Comparison of ENCODE assay signal across 11 cellular contexts in the genomic region with DNA sequence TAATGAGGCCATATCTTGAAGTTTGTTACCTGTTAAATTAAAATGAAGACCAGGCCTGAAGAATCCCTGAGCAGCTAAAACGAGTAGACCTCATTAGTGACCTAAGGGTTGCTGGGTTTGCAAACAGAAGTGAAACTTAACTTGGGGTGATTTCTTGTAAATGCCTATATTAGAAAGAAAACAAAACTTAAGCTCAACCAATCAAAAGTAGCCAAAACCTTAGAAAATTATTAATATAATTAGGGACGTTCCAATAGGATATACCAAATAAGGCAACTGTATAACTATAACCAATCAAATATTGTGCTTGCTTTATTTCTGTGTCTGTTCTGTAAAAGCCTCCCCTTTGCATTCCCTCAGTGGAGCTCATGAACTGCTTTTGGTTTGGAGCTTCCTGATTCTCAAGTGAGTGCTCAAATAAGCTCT.
DNase-seq lines count a peak whose midpoint lies in the region; ATAC-seq and TF ChIP-seq lines count a peak whose summit lies in the region.
"Had no signal": no experiment of that assay in that cellular context is flagged by ENCODE, and none has a peak within 500 bp of the region (broad histone marks: within the 10 kb centered on the region; RNA-seq: fewer than 3 reads in every experiment).

No MANE protein-coding gene starts in this region.

- H3K36me3 ChIP-seq in spleen (no peaks in the 10 kb centered on the region), breast epithelium (no peaks in the 10 kb centered on the region)

- no peaks in the 10 kb centered on the region for H3K27me3 ChIP-seq in spleen (replicated peaks in 1 of 7)
- H3K27me3 ChIP-seq in breast epithelium = no peaks in the 10 kb centered on the region

- H3K4me1 ChIP-seq in spleen (peaks cover 3 to 39% (median 16%) of the 10 kb centered on the region in 6 donors), breast epithelium (no peaks in the 10 kb centered on the region)

- no peak for TF ChIP-seq CTCF in spleen (IDR thresholded peaks at IDR 0.05 in 8 of 11, conservative IDR thresholded peaks at IDR 0.05 in 3 of 11)
- no peak for TF ChIP-seq CTCF in breast epithelium (IDR thresholded peaks at IDR 0.05)

- intact Hi-C loops in spleen (cut with DNase I; ENCODE audit: low total_unique reads) (loop anchor here (10.0 kb wide), 1 partner anchor 536 kb away; no protein-coding TSS in a partner anchor), breast epithelium (cut with DNase I; ENCODE audit: low total_unique reads) (no loop called here)

- H3K4me3 ChIP-seq in spleen (no peak overlapping the region), breast epithelium (no peak overlapping the region)
- H3K4me3 ChIP-seq: GM23248 had no signal

- 8 to 28% (median 16%) methylated on average over 2 of the region's 2 CpGs for WGBS in spleen, 5 donors

- H3K9me3 ChIP-seq in spleen (no peaks in the 10 kb centered on the region), breast epithelium (no peaks in the 10 kb centered on the region)

- H3K27ac ChIP-seq in spleen (peak overlapping the region in 7 of 8 donors; percentile 36 to 68 (median 56)), breast epithelium (no peak overlapping the region)
- H3K27ac ChIP-seq: GM23248, VCaP had no signal

- no peak for DNase-seq in activated CD4-positive, CD25-positive, alpha-beta regulatory T cell treated with anti-CD3 and anti-CD28 coated beads, Interleukin-2, amount 50 U/mL, for 72 hours
- DNase-seq in spleen (no peak), hippocampal formation (lab: John Stamatoyannopoulos, UW) (no peak), breast epithelium (ENCODE audit: low spot score in 2 of 2) (no peak)
- DNase-seq in stimulated activated naive CD4-positive, alpha-beta T cell treated with Interleukin-2 at 50 U/mL for 16 hours (lab: John Stamatoyannopoulos, UW) = no peak
- DNase-seq: GM23248, NCI-H2107 had no signal

- TF ChIP-seq POLR2A in spleen (IDR thresholded peaks at IDR 0.05) (no peak), breast epithelium (IDR thresholded peaks at IDR 0.05) (no peak)

- peak; percentile 84 to 89 for ATAC-seq in activated CD4-positive, CD25-positive, alpha-beta regulatory T cell treated with anti-CD3 and anti-CD28 coated beads, Interleukin-2, amount 50 U/mL, for 24 hours
- ATAC-seq in GM21737 (IDR thresholded peaks at IDR 0.05; ENCODE audit: unreplicated experiment) = peak; percentile 61
- peak; percentile 70 for ATAC-seq in HG03520 (IDR thresholded peaks at IDR 0.05; ENCODE audit: unreplicated experiment)

Comparison
In these comparisons a context has a peak if more than half of its experiments do, and no peak if none do; other contexts are left out.
1. H3K27ac ChIP-seq: peak in spleen (7 of 8); none in breast epithelium (0 of 2).
2. Peak in every context shown above with its lines, with median percentiles within 50 percentile points of each other: ATAC-seq.